ENCODE assay signal across 29 cellular contexts in genomic region chr6:5300206-5300764, GRCh38.
"Had no signal": no experiment of that assay in that cellular context is flagged by ENCODE, and none has a peak within 500 bp of the region (broad histone marks: within the 10 kb centered on the region; RNA-seq: fewer than 3 reads in every experiment).

No MANE protein-coding gene starts in this region.

- H3K36me3 ChIP-seq: MG63, Peyer's patch, SJCRH30 had no signal

- H3K27ac Mint-ChIP-seq: activated CD8-positive, alpha-beta T cell treated with anti-CD3 and anti-CD28 coated beads for 36 hours; activated naive CD4-positive, alpha-beta T cell treated with anti-CD3 and anti-CD28 coated beads, Interleukin-2, amount 50 U/mL, for 24 hours had no signal

- ATAC-seq: activated CD4-positive, CD25-positive, alpha-beta regulatory T cell treated with anti-CD3 and anti-CD28 coated beads, Interleukin-2, amount 50 U/mL, for 24 hours; activated CD8-positive, alpha-beta T cell treated with anti-CD3 and anti-CD28 coated beads for 36 hours; activated T-cell treated with anti-CD3 and anti-CD28 coated beads, Interleukin-2, amount 50 U/mL, for 4 hours; body of pancreas; SK-N-SH treated with all-trans-retinoic acid at 6 μM for 48 hours had no signal

- H3K27me3 ChIP-seq: ascending aorta, body of pancreas, MG63, Peyer's patch, SJCRH30 had no signal

- H3K27ac ChIP-seq: ascending aorta, body of pancreas, Peyer's patch, RWPE1, SJCRH30 had no signal

- H3K27me3 Mint-ChIP-seq: activated CD8-positive, alpha-beta T cell treated with anti-CD3 and anti-CD28 coated beads for 36 hours; activated naive CD4-positive, alpha-beta T cell treated with anti-CD3 and anti-CD28 coated beads, Interleukin-2, amount 50 U/mL, for 24 hours had no signal

- DNase-seq: activated CD4-positive, alpha-beta T cell treated with anti-CD3 and anti-CD28 coated beads for 4 hours; activated CD8-positive, alpha-beta T cell treated with anti-CD3 and anti-CD28 coated beads for 36 hours; activated effector memory CD4-positive, alpha-beta T cell treated with Interleukin-2 at 50 U/mL for 16 hours; activated naive CD4-positive, alpha-beta T cell; activated T-cell treated with anti-CD3 and anti-CD28 coated beads, Interleukin-2, amount 50 U/mL, for 4 hours; body of pancreas; central memory CD4-positive, alpha-beta T cell; MG63; MV-4-11; NCI-H1092 treated with DMSO at 0.1 percent for 48 hours; NCI-H1417 treated with DMSO at 0.1 percent for 48 hours; NCI-H1694; NCI-H2029; NCI-H2107; NCI-H2171 treated with DMSO at 0.1 percent for 48 hours; NCI-H226; NCI-H510A; NCI-H526 treated with DMSO at 0.1 percent for 48 hours; NCI-H82; Peyer's patch; Right ventricle myocardium superior; SJCRH30; SW 1271; T1000 had no signal

- H3K4me1 ChIP-seq: ascending aorta, Peyer's patch, SJCRH30 had no signal

- H3K4me3 ChIP-seq: ascending aorta, body of pancreas, MG63, Peyer's patch, SJCRH30 had no signal

- H3K9me3 Mint-ChIP-seq: activated CD8-positive, alpha-beta T cell treated with anti-CD3 and anti-CD28 coated beads for 36 hours; activated naive CD4-positive, alpha-beta T cell treated with anti-CD3 and anti-CD28 coated beads, Interleukin-2, amount 50 U/mL, for 24 hours; activated T-cell treated with anti-CD3 and anti-CD28 coated beads, Interleukin-2, amount 50 U/mL, for 4 hours had no signal

- H3K4me3 Mint-ChIP-seq: activated CD8-positive, alpha-beta T cell treated with anti-CD3 and anti-CD28 coated beads for 36 hours; activated naive CD4-positive, alpha-beta T cell treated with anti-CD3 and anti-CD28 coated beads, Interleukin-2, amount 50 U/mL, for 24 hours; activated T-cell treated with anti-CD3 and anti-CD28 coated beads, Interleukin-2, amount 50 U/mL, for 4 hours had no signal

- H3K9me3 ChIP-seq: ascending aorta, body of pancreas, MG63, Peyer's patch, SJCRH30 had no signal
